In genomic region chr2:239489481-239489880, GRCh38 we compare ENCODE assay signal across 26 cellular contexts.
"Had no signal": no experiment of that assay in that cellular context is flagged by ENCODE, and none has a peak within 500 bp of the region (broad histone marks: within the 10 kb centered on the region; RNA-seq: fewer than 3 reads in every experiment).

No MANE protein-coding gene starts in this region.

- H3K36me3 Mint-ChIP-seq: naive thymus-derived CD8-positive, alpha-beta T cell; stimulated activated naive B cell treated with anti-CD40 and anti-IgM and Interleukin-4, amounts not matched to agents 10 μg/mL and 1 μg/mL and 100 μg/mL, for 72 hours had no signal

- H3K27ac Mint-ChIP-seq: nephron; progenitor cell of endocrine pancreas; stimulated activated naive B cell treated with anti-CD40 and anti-IgM and Interleukin-4, amounts not matched to agents 10 μg/mL and 1 μg/mL and 100 μg/mL, for 72 hours had no signal

- H3K27me3 ChIP-seq: left lung, ovary, right atrium auricular region, right lobe of liver, testis, thyroid gland, upper lobe of left lung, vagina had no signal

- H3K4me3 ChIP-seq: left lung, lower lobe of right lung, ovary, right atrium auricular region, right lobe of liver, skin epidermis, stomach, testis, thyroid gland, transverse colon, upper lobe of left lung, vagina had no signal

- H3K36me3 ChIP-seq: left lung, lower lobe of right lung, ovary, right atrium auricular region, right lobe of liver, stomach, thyroid gland, transverse colon, upper lobe of left lung, vagina had no signal

- H3K27ac ChIP-seq: left lung, lower lobe of right lung, ovary, right atrium auricular region, right lobe of liver, skin epidermis, stomach, testis, thyroid gland, transverse colon, upper lobe of left lung, vagina had no signal

- H3K9me3 ChIP-seq: left lung, lower lobe of right lung, ovary, right atrium auricular region, right lobe of liver, stomach, testis, thyroid gland, transverse colon, upper lobe of left lung, vagina had no signal

- ATAC-seq: left colon; left lung; lower lobe of right lung; naive thymus-derived CD8-positive, alpha-beta T cell; right lobe of liver; stimulated activated naive B cell treated with anti-CD40 and anti-IgM and Interleukin-4, amounts not matched to agents 10 μg/mL and 1 μg/mL and 100 μg/mL, for 72 hours; stimulated activated naive CD8-positive, alpha-beta T cell treated with anti-CD3 and anti-CD28 coated beads, Interleukin-15, Interleukin-2, amounts not matched to agents 100 U/mL and 50 U/mL, for 24 hours had no signal

- H3K9me3 Mint-ChIP-seq: naive thymus-derived CD8-positive, alpha-beta T cell; nephron; neural crest cell; stimulated activated naive B cell treated with anti-CD40 and anti-IgM and Interleukin-4, amounts not matched to agents 10 μg/mL and 1 μg/mL and 100 μg/mL, for 72 hours had no signal

- DNase-seq: hippocampal formation; left colon; left lung; lower lobe of right lung; mammary epithelial cell; mesenchymal stem cell; ovary; right lobe of liver; stimulated activated CD4-positive, alpha-beta T cell treated with anti-CD3 and anti-CD28 coated beads, Interleukin-12 subunit alpha, Interleukin-12 subunit beta, amount 100 ng/mL, for 4 hours; stimulated activated CD4-positive, alpha-beta T cell treated with anti-CD3 and anti-CD28 coated beads, Interleukin-15, amount 100 ng/mL, for 24 hours; stimulated activated CD4-positive, alpha-beta T cell treated with anti-CD3 and anti-CD28 coated beads, Interleukin-2, amount 100 ng/mL, for 24 hours; stimulated activated CD4-positive, alpha-beta T cell treated with anti-CD3 and anti-CD28 coated beads, Interleukin-4, amount 100 ng/mL, for 1 hour; stimulated activated naive B cell treated with anti-CD40 and anti-IgM and Interleukin-4, amounts not matched to agents 10 μg/mL and 1 μg/mL and 100 μg/mL, for 72 hours; stimulated activated naive CD8-positive, alpha-beta T cell treated with anti-CD3 and anti-CD28 coated beads, Interleukin-15, Interleukin-2, amounts not matched to agents 100 U/mL and 50 U/mL, for 24 hours; stomach; testis; thyroid gland; transverse colon; upper lobe of left lung had no signal

- H3K4me1 ChIP-seq: left lung, lower lobe of right lung, right atrium auricular region, right lobe of liver, stomach, testis, transverse colon, upper lobe of left lung, vagina had no signal

- H3K4me3 Mint-ChIP-seq: naive thymus-derived CD8-positive, alpha-beta T cell; nephron; neural crest cell; stimulated activated naive B cell treated with anti-CD40 and anti-IgM and Interleukin-4, amounts not matched to agents 10 μg/mL and 1 μg/mL and 100 μg/mL, for 72 hours had no signal

- H3K4me1 Mint-ChIP-seq: stimulated activated naive B cell treated with anti-CD40 and anti-IgM and Interleukin-4, amounts not matched to agents 10 μg/mL and 1 μg/mL and 100 μg/mL, for 72 hours had no signal
